ENCODE assay signal across 27 cellular contexts in genomic region chr13:73286177-73286576, GRCh38.
A peak's percentile ranks its signal among the peaks of the same experiment; 100 is the strongest.
DNase-seq lines count a peak whose midpoint lies in the region; ATAC-seq and TF ChIP-seq lines count a peak whose summit lies in the region.
"Had no signal": no experiment of that assay in that cellular context is flagged by ENCODE, and none has a peak within 500 bp of the region (broad histone marks: within the 10 kb centered on the region; RNA-seq: fewer than 3 reads in every experiment).

No MANE protein-coding gene starts in this region.

- H3K4me1 Mint-ChIP-seq in chondrocyte (ENCODE audit: low read depth) (peaks cover 14% of the 10 kb centered on the region), neural progenitor cell (peaks cover 4% of the 10 kb centered on the region)
- no peaks in the 10 kb centered on the region for H3K4me1 Mint-ChIP-seq in stimulated activated effector memory CD8-positive, alpha-beta T cell treated with anti-CD3 and anti-CD28 coated beads, Interleukin-12 subunit alpha, Interleukin-12 subunit beta, amount 100 ng/mL, for 72 hours
- H3K4me1 Mint-ChIP-seq: activated naive CD8-positive, alpha-beta T cell treated with anti-CD3 and anti-CD28 coated beads for 36 hours; activated T-helper 17 cell treated with anti-CD3 and anti-CD28 coated beads, Interleukin-2, amount 50 U/mL, for 72 hours; naive thymus-derived CD8-positive, alpha-beta T cell had no signal

- H3K27ac ChIP-seq in DOHH2 (ENCODE audit: low read depth, low read length) (no peak overlapping the region), neural progenitor cell (no peak overlapping the region)
- H3K27ac ChIP-seq: left ventricle myocardium inferior, testis had no signal

- H3K27ac Mint-ChIP-seq in chondrocyte (ENCODE audit: unreplicated experiment) (no peak overlapping the region), neural progenitor cell (no peak overlapping the region)
- H3K27ac Mint-ChIP-seq in stimulated activated effector memory CD8-positive, alpha-beta T cell treated with anti-CD3 and anti-CD28 coated beads, Interleukin-12 subunit alpha, Interleukin-12 subunit beta, amount 100 ng/mL, for 72 hours = no peak overlapping the region
- H3K27ac Mint-ChIP-seq: activated CD4-positive, alpha-beta memory T cell treated with anti-CD3 and anti-CD28 coated beads for 36 hours; activated naive CD8-positive, alpha-beta T cell treated with anti-CD3 and anti-CD28 coated beads for 36 hours; activated T-helper 17 cell treated with anti-CD3 and anti-CD28 coated beads, Interleukin-2, amount 50 U/mL, for 72 hours; CD4-positive, alpha-beta T cell; naive thymus-derived CD8-positive, alpha-beta T cell had no signal

- no peak overlapping the region for H2AFZ ChIP-seq in neural progenitor cell (replicated peaks)

- H3K4me1 ChIP-seq in DOHH2 (ENCODE audit: control insufficient read depth, low read length) = no peaks in the 10 kb centered on the region
- no peaks in the 10 kb centered on the region for H3K4me1 ChIP-seq in neural progenitor cell
- H3K4me1 ChIP-seq: HAP-1, left ventricle myocardium inferior, testis had no signal

- TF ChIP-seq CTCF in DOHH2 (IDR thresholded peaks at IDR 0.05; ENCODE audit: low read depth, low read length, poor library complexity, severe bottlenecking) = peak; percentile 36
- TF ChIP-seq CTCF in HFF-Myc (IDR thresholded peaks at IDR 0.05; ENCODE audit: low read depth, low read length, missing control alignments) = peak; percentile 30
- peak; percentile 27 for TF ChIP-seq CTCF in chondrocyte (IDR thresholded peaks at IDR 0.05)
- peak; percentile 30 for TF ChIP-seq CTCF in neural progenitor cell (IDR thresholded peaks at IDR 0.05)

- ATAC-seq in stimulated activated effector memory CD8-positive, alpha-beta T cell treated with anti-CD3 and anti-CD28 coated beads, Interleukin-12 subunit alpha, Interleukin-12 subunit beta, amount 100 ng/mL, for 72 hours = no peak
- ATAC-seq: activated T-helper 17 cell treated with anti-CD3 and anti-CD28 coated beads, Interleukin-2, amount 50 U/mL, for 72 hours; HepG2; naive thymus-derived CD8-positive, alpha-beta T cell; right cardiac atrium had no signal

- H3K4me3 Mint-ChIP-seq in chondrocyte (ENCODE audit: unreplicated experiment) = no peak overlapping the region
- no peak overlapping the region for H3K4me3 Mint-ChIP-seq in neural progenitor cell
- H3K4me3 Mint-ChIP-seq in stimulated activated effector memory CD8-positive, alpha-beta T cell treated with anti-CD3 and anti-CD28 coated beads, Interleukin-12 subunit alpha, Interleukin-12 subunit beta, amount 100 ng/mL, for 72 hours = no peak overlapping the region
- H3K4me3 Mint-ChIP-seq: activated CD4-positive, alpha-beta memory T cell treated with anti-CD3 and anti-CD28 coated beads for 36 hours; activated naive CD8-positive, alpha-beta T cell treated with anti-CD3 and anti-CD28 coated beads for 36 hours; activated T-helper 17 cell treated with anti-CD3 and anti-CD28 coated beads, Interleukin-2, amount 50 U/mL, for 72 hours; CD4-positive, alpha-beta T cell; naive thymus-derived CD8-positive, alpha-beta T cell had no signal

- no peak overlapping the region for H3K9ac ChIP-seq in neural progenitor cell

- H3K36me3 ChIP-seq in DOHH2 (ENCODE audit: control insufficient read depth, low read length) = no peaks in the 10 kb centered on the region
- no peaks in the 10 kb centered on the region for H3K36me3 ChIP-seq in neural progenitor cell
- H3K36me3 ChIP-seq: HAP-1, left ventricle myocardium inferior had no signal

- H3K27me3 ChIP-seq in DOHH2 (ENCODE audit: control insufficient read depth, low read length) = no peaks in the 10 kb centered on the region
- H3K27me3 ChIP-seq in neural progenitor cell = no peaks in the 10 kb centered on the region
- H3K27me3 ChIP-seq: testis had no signal

- DNase-seq in HFF-Myc (ENCODE audit: extremely low read depth, low read depth) (no peak), chondrocyte (ENCODE audit: low spot score) (no peak), neural progenitor cell (ENCODE audit: low spot score) (no peak), NCI-H1092 treated with DMSO at 0.1 percent for 48 hours (lab: John Stamatoyannopoulos, UW) (no peak), retina (no peak)
- no peak for DNase-seq in stimulated activated effector memory CD8-positive, alpha-beta T cell treated with anti-CD3 and anti-CD28 coated beads, Interleukin-12 subunit alpha, Interleukin-12 subunit beta, amount 100 ng/mL, for 72 hours (ENCODE audit: low spot score in 2 of 2)
- DNase-seq: activated CD4-positive, alpha-beta memory T cell treated with anti-CD3 and anti-CD28 coated beads for 36 hours; activated CD4-positive, CD25-positive, alpha-beta regulatory T cell; activated CD8-positive, alpha-beta memory T cell treated with anti-CD3 and anti-CD28 coated beads, Interleukin-2, amount 50 U/mL, for 48 hours; activated naive CD8-positive, alpha-beta T cell treated with anti-CD3 and anti-CD28 coated beads for 36 hours; CD4-positive, alpha-beta T cell; effector CD4-positive, alpha-beta T cell; left ventricle myocardium inferior; midbrain; naive thymus-derived CD8-positive, alpha-beta T cell; NCI-H1105 treated with DMSO at 0.1 percent for 48 hours; NCI-H2029; NCI-H226; right cardiac atrium; stimulated activated CD4-positive, alpha-beta T cell treated with anti-CD3 and anti-CD28 coated beads, Interleukin-4, amount 100 ng/mL, for 1 hour; stimulated activated naive CD4-positive, alpha-beta T cell treated with Interleukin-2 at 50 U/mL for 16 hours; T-helper 9 cell; testis had no signal

- peaks cover 9% of the 10 kb centered on the region for H3K27me3 Mint-ChIP-seq in chondrocyte (ENCODE audit: low read depth)
- H3K27me3 Mint-ChIP-seq in neural progenitor cell (ENCODE audit: insufficient read depth, low read depth) = no peaks in the 10 kb centered on the region
- H3K27me3 Mint-ChIP-seq: activated CD4-positive, alpha-beta memory T cell treated with anti-CD3 and anti-CD28 coated beads for 36 hours; activated naive CD8-positive, alpha-beta T cell treated with anti-CD3 and anti-CD28 coated beads for 36 hours; CD4-positive, alpha-beta T cell; naive thymus-derived CD8-positive, alpha-beta T cell had no signal

- H3K9me3 ChIP-seq in DOHH2 (ENCODE audit: control insufficient read depth, insufficient read depth, low read length) (no peaks in the 10 kb centered on the region), neural progenitor cell (ENCODE audit: low read depth) (no peaks in the 10 kb centered on the region)
- H3K9me3 ChIP-seq: HAP-1, left ventricle myocardium inferior, testis had no signal

- H3K79me2 ChIP-seq in DOHH2 (ENCODE audit: control insufficient read depth, low read length) (no peaks in the 10 kb centered on the region), neural progenitor cell (ENCODE audit: low read depth) (no peaks in the 10 kb centered on the region)

- H3K4me2 ChIP-seq in DOHH2 (ENCODE audit: low read length) (no peak overlapping the region), neural progenitor cell (no peak overlapping the region)

- H3K9me2 ChIP-seq in DOHH2 (replicated peaks; ENCODE audit: control insufficient read depth, low read length) = no peaks in the 10 kb centered on the region

- H3K36me3 Mint-ChIP-seq in chondrocyte (ENCODE audit: low read depth) (no peaks in the 10 kb centered on the region), neural progenitor cell (no peaks in the 10 kb centered on the region)
- no peaks in the 10 kb centered on the region for H3K36me3 Mint-ChIP-seq in stimulated activated effector memory CD8-positive, alpha-beta T cell treated with anti-CD3 and anti-CD28 coated beads, Interleukin-12 subunit alpha, Interleukin-12 subunit beta, amount 100 ng/mL, for 72 hours
- H3K36me3 Mint-ChIP-seq: activated naive CD8-positive, alpha-beta T cell treated with anti-CD3 and anti-CD28 coated beads for 36 hours had no signal

- H3K9me3 Mint-ChIP-seq in chondrocyte (ENCODE audit: low read depth) (no peaks in the 10 kb centered on the region), neural progenitor cell (no peaks in the 10 kb centered on the region)
- no peaks in the 10 kb centered on the region for H3K9me3 Mint-ChIP-seq in stimulated activated effector memory CD8-positive, alpha-beta T cell treated with anti-CD3 and anti-CD28 coated beads, Interleukin-12 subunit alpha, Interleukin-12 subunit beta, amount 100 ng/mL, for 72 hours
- H3K9me3 Mint-ChIP-seq: activated CD4-positive, alpha-beta memory T cell treated with anti-CD3 and anti-CD28 coated beads for 36 hours; activated naive CD8-positive, alpha-beta T cell treated with anti-CD3 and anti-CD28 coated beads for 36 hours; activated T-helper 17 cell treated with anti-CD3 and anti-CD28 coated beads, Interleukin-2, amount 50 U/mL, for 72 hours; CD4-positive, alpha-beta T cell had no signal

- H3K4me3 ChIP-seq in DOHH2 (ENCODE audit: low read length) (no peak overlapping the region), HFF-Myc (replicated peaks; ENCODE audit: low read depth, low read length) (no peak overlapping the region), neural progenitor cell (no peak overlapping the region)
- H3K4me3 ChIP-seq: HAP-1, left ventricle myocardium inferior, testis had no signal

- H4K20me1 ChIP-seq in DOHH2 (ENCODE audit: control insufficient read depth, insufficient read depth, low read depth, low read length) = no peaks in the 10 kb centered on the region
- H4K20me1 ChIP-seq in neural progenitor cell (ENCODE audit: low read depth) = no peaks in the 10 kb centered on the region

- no peaks in the 10 kb centered on the region for H3F3A ChIP-seq in DOHH2 (ENCODE audit: control insufficient read depth, insufficient read depth)
- no peaks in the 10 kb centered on the region for H3F3A ChIP-seq in neural progenitor cell (ENCODE audit: low read depth)
